ENCODE assay signal across 2 cellular contexts in the genomic region with DNA sequence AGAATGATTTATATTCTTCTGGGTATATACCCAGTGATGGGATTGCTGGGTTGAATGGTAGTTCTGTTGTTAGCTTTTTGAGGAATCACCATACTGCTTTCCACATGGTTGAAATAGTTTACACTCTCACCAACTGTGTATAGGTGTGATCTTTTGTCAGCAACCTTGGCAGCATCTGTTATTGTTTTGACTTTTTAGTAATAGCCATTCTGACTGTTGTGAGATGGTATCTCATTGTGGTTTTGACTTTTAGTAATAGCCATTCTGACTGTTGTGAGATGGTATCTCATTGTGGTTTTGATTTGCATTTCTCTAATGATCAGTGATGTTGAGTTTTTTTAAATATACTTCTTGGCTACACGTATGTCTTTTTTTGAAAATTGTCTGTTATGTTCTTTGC. TPM values are rescaled to one million over a fixed set of nuclear protein-coding genes. Genes with fewer than 3 reads are reported as not detected.
"Had no signal": no experiment of that assay in that cellular context is flagged by ENCODE, and none has a peak within 500 bp of the region (broad histone marks: within the 10 kb centered on the region; RNA-seq: fewer than 3 reads in every experiment).

No MANE protein-coding gene starts in this region.

RNA-seq across cellular contexts. Expression of a gene that starts 43.4 kb away (rescaled TPM):
- total RNA-seq: G401, GM12878 had no signal
